In genomic region chr1:27603320-27603961, GRCh38 we compare ENCODE assay signal across 8 cellular contexts. TPM values are rescaled to one million over a fixed set of nuclear protein-coding genes. Genes with fewer than 3 reads are reported as not detected.
A peak's percentile ranks its signal among the peaks of the same experiment; 100 is the strongest.
DNase-seq lines count a peak whose midpoint lies in the region; ATAC-seq, FAIRE-seq and TF ChIP-seq lines count a peak whose summit lies in the region.

No MANE protein-coding gene starts in this region.

- CTCF ChIA-PET in Calu3 (lab: Charles Lee) (interaction anchor here (0.5 to 4.0 kb wide), 7 partner anchors 19 to 188 kb away, joined by 3 to 57 read pairs (median 4); no protein-coding TSS in a partner anchor), endothelial cell of umbilical vein (lab: Charles Lee) (interaction anchor here (0.7 to 15.8 kb wide), 13 partner anchors 22 to 307 kb away, joined by 3 to 455 read pairs (median 13); no protein-coding TSS in a partner anchor)

- H3K27me3 ChIP-seq in HUES48 (ENCODE audit: control insufficient read depth, insufficient read depth, low read length) (no peaks in the 10 kb centered on the region; the same call in 1 of the 2 replicates), WERI-Rb-1 (ENCODE audit: insufficient read depth, low read depth, severe bottlenecking) (no peaks in the 10 kb centered on the region), endothelial cell of umbilical vein (ENCODE audit: control insufficient read depth in 2 of 2, insufficient read depth in 2 of 2, low read length in 2 of 2) (no peaks in the 10 kb centered on the region)

- peak overlapping the region; percentile 83 for H3K27ac ChIP-seq in HUES48 (ENCODE audit: low read depth, low read length)
- H3K27ac ChIP-seq in WERI-Rb-1, result peak overlapping the region; percentile 94
- H3K27ac ChIP-seq in endothelial cell of umbilical vein (ENCODE audit: insufficient read depth, low read depth, low read length), result no peak overlapping the region

- TF ChIP-seq POLR2A in endothelial cell of umbilical vein (IDR thresholded peaks at IDR 0.05; ENCODE audit: low read depth, low read length), result peak; percentile 2

- H2AFZ ChIP-seq in endothelial cell of umbilical vein (ENCODE audit: low read depth, low read length), result peak overlapping the region; percentile 89

- dilution Hi-C loops in endothelial cell of umbilical vein (cut with MboI; ENCODE audit: extremely low pct_ligation_motif_present, low sequenced_read_pairs), result no loop called here

- POLR2A ChIA-PET in endothelial cell of umbilical vein (lab: Charles Lee), result interaction anchor here (0.5 to 1.0 kb wide), 5 partner anchors 28 to 238 kb away, joined by 3 to 5 read pairs (median 4); no protein-coding TSS in a partner anchor

- H3K4me3 ChIP-seq in HUES48 (ENCODE audit: low read depth, low read length) (peak overlapping the region; percentile 76), WERI-Rb-1 (ENCODE audit: low read depth, low read length) (peak overlapping the region; percentile 90), endothelial cell of umbilical vein (replicated peaks in 1 of 3; ENCODE audit: insufficient read depth in 1 of 3, low read depth in 1 of 3, low read length in 3 of 3) (peak overlapping the region; percentile 60 to 97 (median 71))

- H3K9ac ChIP-seq in HUES48 (ENCODE audit: low read depth, low read length) (peak overlapping the region; percentile 52; the same call in 1 of the 2 replicates), endothelial cell of umbilical vein (replicated peaks; ENCODE audit: extremely low read depth, insufficient read depth, low read length) (peak overlapping the region; percentile 48)

- BruUV-seq in Calu3 (replicated peaks; lab: Mats Ljungman, UMichigan) (no TSS peak), endothelial cell of umbilical vein (replicated peaks; lab: Mats Ljungman, UMichigan) (no TSS peak)

- H3K4me1 ChIP-seq in HUES48 (ENCODE audit: control insufficient read depth, insufficient read depth, low read length) (peaks cover 62% of the 10 kb centered on the region), endothelial cell of umbilical vein (ENCODE audit: control insufficient read depth, extremely low read depth, insufficient read depth, low read length) (peaks cover 20% of the 10 kb centered on the region)

- H3K9me3 Mint-ChIP-seq in Calu3 (ENCODE audit: low read depth, unreplicated experiment) (no peaks in the 10 kb centered on the region), naive B cell (no peaks in the 10 kb centered on the region)

- H3K4me1 Mint-ChIP-seq in Calu3 (ENCODE audit: low read depth, unreplicated experiment) (peaks cover 42% of the 10 kb centered on the region), naive B cell (peaks cover 19 to 60% (median 53%) of the 10 kb centered on the region in 3 donors)

- H3K9me3 ChIP-seq in HUES48 (ENCODE audit: control insufficient read depth, insufficient read depth, low read length), result no peaks in the 10 kb centered on the region
- H3K9me3 ChIP-seq in WERI-Rb-1 (ENCODE audit: severe bottlenecking), result no peaks in the 10 kb centered on the region
- no peaks in the 10 kb centered on the region for H3K9me3 ChIP-seq in endothelial cell of umbilical vein (replicated peaks; ENCODE audit: control insufficient read depth, insufficient read depth, low read length)

- H3K9me1 ChIP-seq in endothelial cell of umbilical vein (replicated peaks; ENCODE audit: control insufficient read depth, extremely low read depth, insufficient read depth, low read length), result no peaks in the 10 kb centered on the region

- H3K4me3 Mint-ChIP-seq in Calu3 (ENCODE audit: low read depth, unreplicated experiment) (peak overlapping the region; percentile 78), naive B cell (peak overlapping the region; percentile 72 to 96 (median 93))

- peak; percentile 33 for FAIRE-seq in endothelial cell of umbilical vein (lab: Jason Lieb, UNC)

- peaks cover 31% of the 10 kb centered on the region for H3K36me3 Mint-ChIP-seq in Calu3 (ENCODE audit: insufficient read depth, unreplicated experiment)
- no peaks in the 10 kb centered on the region for H3K36me3 Mint-ChIP-seq in naive B cell

- H3K27ac Mint-ChIP-seq in Calu3 (ENCODE audit: unreplicated experiment) (peak overlapping the region; percentile 48), naive B cell (peak overlapping the region in 5 of 6 donors; percentile 9 to 95 (median 94))

- peaks cover 14% of the 10 kb centered on the region for H3K79me2 ChIP-seq in endothelial cell of umbilical vein (ENCODE audit: control insufficient read depth, insufficient read depth, low read length)

- no peak for TF ChIP-seq CTCF in Calu3 (IDR thresholded peaks at IDR 0.05; ENCODE audit: unreplicated experiment)
- no peak for TF ChIP-seq CTCF in WERI-Rb-1 (IDR thresholded peaks at IDR 0.05; ENCODE audit: low read depth, low read length)
- TF ChIP-seq CTCF in endothelial cell of umbilical vein (IDR thresholded peaks at IDR 0.05; ENCODE audit: extremely low read depth in 1 of 2, insufficient read depth in 1 of 2, low read depth in 1 of 2, low read length in 2 of 2), result no peak

- intact Hi-C loops in Calu3 (cut with micrococcal nuclease; ENCODE audit: unreplicated experiment) (no loop called here), endothelial cell of umbilical vein (cut with micrococcal nuclease) (no loop called here)

- H3K27me3 Mint-ChIP-seq in Calu3 (ENCODE audit: unreplicated experiment) (no peaks in the 10 kb centered on the region), naive B cell (no peaks in the 10 kb centered on the region)

- H3K36me3 ChIP-seq in HUES48 (ENCODE audit: control insufficient read depth, insufficient read depth, low read length) (no peaks in the 10 kb centered on the region), WERI-Rb-1 (peaks cover 3% of the 10 kb centered on the region; the same call in 1 of the 2 replicates), endothelial cell of umbilical vein (ENCODE audit: control insufficient read depth in 2 of 2, extremely low read depth in 1 of 2, insufficient read depth in 2 of 2, low read length in 2 of 2) (no peaks in the 10 kb centered on the region)

- ATAC-seq in naive B cell (ENCODE audit: low read depth in 2 of 2), result peak; percentile 14 to 17
- no peak for ATAC-seq in HG03439 (IDR thresholded peaks at IDR 0.05; ENCODE audit: unreplicated experiment)
- ATAC-seq in GM21576 (IDR thresholded peaks at IDR 0.05; ENCODE audit: unreplicated experiment), result no peak

- peak overlapping the region; percentile 32 for H3K4me2 ChIP-seq in endothelial cell of umbilical vein (ENCODE audit: insufficient read depth, low read length)

- DNase-seq in Calu3 (peak; percentile 9), WERI-Rb-1 (peak; percentile 31), endothelial cell of umbilical vein (ENCODE audit: low read depth, low spot score) (peak; percentile 29), naive B cell (peak; percentile 45), epidermal melanocyte (ENCODE audit: insufficient read length, low spot score) (no peak)

- no peaks in the 10 kb centered on the region for H4K20me1 ChIP-seq in endothelial cell of umbilical vein (replicated peaks; ENCODE audit: control insufficient read depth, extremely low read depth, insufficient read depth, low read length)

TF ChIP-seq in endothelial cell of umbilical vein, 7 proteins besides CTCF, POLR2A, EP300 and RAD21:
- TF ChIP-seq MAX (IDR thresholded peaks at IDR 0.05; ENCODE audit: insufficient read depth, insufficient read length) (no peak), GATA2 (IDR thresholded peaks at IDR 0.05; ENCODE audit: insufficient read depth, insufficient read length, low read depth, low read length) (no peak), JUN (IDR thresholded peaks at IDR 0.05; ENCODE audit: borderline replicate concordance, insufficient read depth, insufficient read length, low read depth) (no peak), POLR2AphosphoS5 (IDR thresholded peaks at IDR 0.05; ENCODE audit: insufficient read depth, low read depth, low read length) (no peak), FOS (IDR thresholded peaks at IDR 0.05; ENCODE audit: borderline replicate concordance, insufficient read depth, low read length) (no peak)

RNA-seq across cellular contexts. Expression of gene AHDC1, which starts 0.5 kb away (rescaled TPM):
- 20.8 and 21.5 TPM in 2 replicates for total RNA-seq in Calu3 (2022)
- total RNA-seq in endothelial cell of umbilical vein, result 32.1 and 33.0 TPM in 2 replicates
- polyA plus RNA-seq in endothelial cell of umbilical vein, result 7.0 and 7.8 TPM in 2 replicates
- 5.9 and 7.2 TPM in 2 replicates for polyA plus RNA-seq in endothelial cell of umbilical vein (2011; cell fraction: cytosol; rRNA removed)
- 17.1 and 18.6 TPM in 2 replicates for polyA plus RNA-seq in endothelial cell of umbilical vein (2011; cell fraction: nucleus; rRNA removed)
- 10.8 and 13.3 TPM in 2 replicates for polyA plus RNA-seq in endothelial cell of umbilical vein (2012)
- 10.8 and 13.8 TPM in 2 replicates for polyA minus RNA-seq in endothelial cell of umbilical vein
- 4.2 TPM for polyA minus RNA-seq in endothelial cell of umbilical vein (2011; cell fraction: cytosol; rRNA and poly(A)+ RNA removed)
- polyA minus RNA-seq in endothelial cell of umbilical vein (2011; cell fraction: nucleus; rRNA and poly(A)+ RNA removed), result 7.6 and 14.5 TPM in 2 replicates
- 1 to 10 TPM in 3 of 6 donors, under 1 TPM in 3; 0.15 to 2.3 (median 0.91) TPM for polyA plus RNA-seq in naive B cell (ENCODE audit: low read depth in 6 of 6)

RNA-seq across cellular contexts. Expression of gene FGR, which starts 31.5 kb away (rescaled TPM):
- total RNA-seq in Calu3 (2022) (not detected in 2 replicates), endothelial cell of umbilical vein (not detected in 2 replicates)
- polyA plus RNA-seq in endothelial cell of umbilical vein (0.16 and 0.18 TPM in 2 replicates), naive B cell (ENCODE audit: low read depth in 6 of 6) (100 to 1,000 TPM; 106 to 197 (median 132) TPM)
- polyA plus RNA-seq in endothelial cell of umbilical vein (2011; cell fraction: cytosol; rRNA removed), result 0.07 and 0.08 TPM in 2 replicates
- 0.20 and 0.55 TPM in 2 replicates for polyA plus RNA-seq in endothelial cell of umbilical vein (2011; cell fraction: nucleus; rRNA removed)
- polyA plus RNA-seq in endothelial cell of umbilical vein (2012), result not detected in 2 replicates
- 0.13 TPM in 1 of 2 replicates, not detected in the other for polyA minus RNA-seq in endothelial cell of umbilical vein
- polyA minus RNA-seq in endothelial cell of umbilical vein (2011; cell fraction: cytosol; rRNA and poly(A)+ RNA removed), result not detected
- polyA minus RNA-seq in endothelial cell of umbilical vein (2011; cell fraction: nucleus; rRNA and poly(A)+ RNA removed), result not detected in 2 replicates

Comparison
In these comparisons a context has a peak if more than half of its experiments do, and no peak if none do; other contexts are left out.
1. ATAC-seq: peak in naive B cell (2 of 2); none in HG03439 (single experiment) and GM21576 (single experiment).
2. Peak in every context shown above with its lines, with median percentiles within 50 percentile points of each other: H3K4me3 ChIP-seq.